ENCODE assay signal across 22 cellular contexts in the genomic region with DNA sequence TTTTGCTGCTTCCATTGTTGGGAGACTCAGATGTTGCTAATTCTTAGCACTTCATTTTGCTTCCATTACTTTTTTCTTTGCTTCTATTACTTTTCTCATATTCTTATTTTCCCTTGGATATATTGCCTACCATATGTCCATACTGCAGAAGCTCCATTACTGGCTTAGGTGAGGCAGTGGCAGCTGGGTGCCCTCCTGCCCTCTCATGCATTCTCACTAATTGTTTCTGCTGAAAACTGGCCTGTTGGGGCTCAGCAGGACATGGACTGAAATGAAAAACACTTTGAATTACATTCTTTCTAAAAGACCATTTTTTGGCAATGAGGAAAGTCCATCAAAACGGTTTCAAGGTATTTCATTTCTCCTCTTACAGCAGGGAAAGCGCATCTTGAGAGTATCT.
DNase-seq lines count a peak whose midpoint lies in the region; ATAC-seq and TF ChIP-seq lines count a peak whose summit lies in the region.
"Had no signal": no experiment of that assay in that cellular context is flagged by ENCODE, and none has a peak within 500 bp of the region (broad histone marks: within the 10 kb centered on the region; RNA-seq: fewer than 3 reads in every experiment).

No MANE protein-coding gene starts in this region.

- DNase-seq in DMS 273 treated with DMSO at 0.1 percent for 48 hours (lab: John Stamatoyannopoulos, UW) (peak; percentile 17), OCI-LY7 (ENCODE audit: low spot score) (no peak), iPS-NIHi11 (ENCODE audit: low spot score) (peak; percentile 32), dedifferentiated amniotic fluid mesenchymal stem cell (ENCODE audit: extremely low spot score) (no peak), T-helper 1 cell (no peak)
- DNase-seq in stimulated activated CD4-positive, alpha-beta T cell treated with anti-CD3 and anti-CD28 coated beads, Interleukin-4, amount 100 ng/mL, for 4 hours: no peak
- DNase-seq: activated naive CD4-positive, alpha-beta T cell treated with anti-CD3 and anti-CD28 coated beads, Interleukin-2, amount 50 U/mL, for 16 hours; activated T-cell treated with anti-CD3 and anti-CD28 coated beads, Interleukin-2, amount 50 U/mL, for 72 hours; effector CD8-positive, alpha-beta T cell; left colon; naive thymus-derived CD8-positive, alpha-beta T cell; NCI-H1694 treated with DMSO at 0.1 percent for 48 hours; stimulated activated CD4-positive, alpha-beta T cell treated with anti-CD3 and anti-CD28 coated beads, Interleukin-1b, Interleukin-23, amount 100 ng/mL, for 48 hours; stimulated activated naive CD4-positive, alpha-beta T cell treated with Interleukin-2 at 50 U/mL for 16 hours; T-helper 9 cell; tibial artery had no signal

- H3K4me2 ChIP-seq in OCI-LY7 (ENCODE audit: low read length): peak overlapping the region; percentile 59

- CTCF ChIA-PET in OCI-LY7 (lab: Charles Lee; ENCODE audit: unreplicated experiment): interaction anchor here (0.5 kb wide), 1 partner anchor 407 kb away, joined by 3 read pairs; no protein-coding TSS in a partner anchor

- H3K27me3 ChIP-seq in HUES64 (ENCODE audit: insufficient read depth, low read length): no peaks in the 10 kb centered on the region
- H3K27me3 ChIP-seq: ascending aorta, tibial artery had no signal

- 21% methylated on average over 2 of the region's 2 CpGs for WGBS in HUES64

- POLR2A ChIA-PET in OCI-LY7 (lab: Charles Lee): no interaction called here

- peak overlapping the region; percentile 80; the same call in 1 of the 2 replicates for H3K27ac ChIP-seq in HUES64 (ENCODE audit: low read depth, low read length)
- H3K27ac ChIP-seq in OCI-LY7 (ENCODE audit: low read depth, low read length, poor library complexity, severe bottlenecking): peak overlapping the region; percentile 72
- H3K27ac ChIP-seq: ascending aorta, tibial artery had no signal

- H3K9ac ChIP-seq in HUES64 (ENCODE audit: low read depth, low read length): peak overlapping the region; percentile 44; the same call in 1 of the 2 replicates

- no peak for ATAC-seq in GM18868 (IDR thresholded peaks at IDR 0.05; ENCODE audit: unreplicated experiment)
- ATAC-seq: activated T-cell treated with anti-CD3 and anti-CD28 coated beads, Interleukin-2, amount 50 U/mL, for 72 hours; HepG2; left colon; naive thymus-derived CD8-positive, alpha-beta T cell; SK-N-SH treated with all-trans-retinoic acid at 6 μM for 48 hours had no signal

- H3K79me2 ChIP-seq in OCI-LY7 (ENCODE audit: insufficient read depth, low read depth, low read length): peaks cover 4% of the 10 kb centered on the region; the same call in 1 of the 2 replicates

- intact Hi-C loops in OCI-LY7 (cut with micrococcal nuclease; ENCODE audit: unreplicated experiment): no loop called here

- H3K4me1 ChIP-seq in HUES64 (ENCODE audit: insufficient read depth, low read length): peaks cover 57% of the 10 kb centered on the region
- H3K4me1 ChIP-seq in OCI-LY7 (ENCODE audit: insufficient read depth, low read length, poor library complexity, severe bottlenecking): peaks cover 44% of the 10 kb centered on the region
- H3K4me1 ChIP-seq: ascending aorta, tibial artery had no signal

- H3K9me2 ChIP-seq in OCI-LY7 (ENCODE audit: insufficient read depth, low read length): no peaks in the 10 kb centered on the region

- peak overlapping the region; percentile 41 for H3K4me3 ChIP-seq in HUES64 (ENCODE audit: low read length)
- H3K4me3 ChIP-seq in OCI-LY7 (ENCODE audit: low read depth, low read length, poor library complexity, severe bottlenecking): peak overlapping the region; percentile 24
- H3K4me3 ChIP-seq: ascending aorta, HAP-1, tibial artery had no signal

- H3K36me3 ChIP-seq in HUES64 (ENCODE audit: insufficient read depth, low read length): no peaks in the 10 kb centered on the region
- H3K36me3 ChIP-seq in OCI-LY7 (ENCODE audit: insufficient read depth, low read length): peaks cover 7% of the 10 kb centered on the region
- H3K36me3 ChIP-seq: ascending aorta, HAP-1, tibial artery had no signal

- no peak overlapping the region for H2AFZ ChIP-seq in OCI-LY7 (ENCODE audit: low read length)

- TF ChIP-seq CTCF in OCI-LY7 (conservative IDR thresholded peaks at IDR 0.05; ENCODE audit: low read length): no peak

- no peaks in the 10 kb centered on the region for H3K9me3 ChIP-seq in HUES64 (ENCODE audit: insufficient read depth, low read depth, low read length)
- H3K9me3 ChIP-seq in OCI-LY7 (ENCODE audit: low read length): no peaks in the 10 kb centered on the region
- H3K9me3 ChIP-seq: ascending aorta, HAP-1, tibial artery had no signal

- no TSS peak for BruUV-seq in OCI-LY7 (replicated peaks; lab: Mats Ljungman, UMichigan)

- H4K20me1 ChIP-seq in OCI-LY7 (ENCODE audit: insufficient read depth, low read length): peaks cover 4% of the 10 kb centered on the region; the same call in 1 of the 2 replicates

Comparison
In these comparisons a context has a peak if more than half of its experiments do, and no peak if none do; other contexts are left out.
1. DNase-seq: peak in DMS 273 treated with DMSO at 0.1 percent for 48 hours (single experiment) and iPS-NIHi11 (single experiment); none in OCI-LY7 (single experiment), dedifferentiated amniotic fluid mesenchymal stem cell (single experiment), stimulated activated CD4-positive, alpha-beta T cell treated with anti-CD3 and anti-CD28 coated beads, Interleukin-4, amount 100 ng/mL, for 4 hours (0 of 2) and T-helper 1 cell (0 of 5).